In the genomic region with DNA sequence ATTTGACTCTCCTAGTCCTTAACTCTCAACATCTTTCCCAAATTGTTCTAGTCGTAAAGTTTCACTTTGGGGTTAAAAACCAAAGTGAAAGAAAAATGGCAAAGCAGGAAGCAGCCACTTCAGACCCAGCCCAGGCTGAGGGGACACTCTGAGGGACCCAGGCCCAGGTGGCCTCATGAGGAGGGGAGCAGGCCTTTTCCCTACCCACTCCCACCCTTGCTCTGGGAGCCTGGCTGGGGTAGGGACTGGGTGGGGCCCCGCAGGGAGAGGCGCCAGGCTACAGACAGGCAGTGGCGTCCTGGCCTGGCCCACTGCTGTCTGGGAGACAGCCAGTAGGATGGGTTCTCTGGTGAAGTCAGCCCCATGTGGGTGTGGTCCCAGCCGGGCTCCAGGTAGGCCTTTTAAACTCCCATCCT, we compare ENCODE assay signal across 1 cellular context.
TF ChIP-seq lines count a peak whose summit lies in the region.

No MANE protein-coding gene starts in this region.

TF ChIP-seq in HepG2, 621 proteins besides CTCF, POLR2A, EP300 and RAD21 (continued from another document and continues in another):
- TF ChIP-seq ZNF776 (CRISPR knock-in tag; IDR thresholded peaks at IDR 0.05), result no peak
- no peak for TF ChIP-seq ZNF713 (CRISPR knock-in tag; IDR thresholded peaks at IDR 0.05)
- TF ChIP-seq ZSCAN12 (CRISPR knock-in tag; IDR thresholded peaks at IDR 0.05), result no peak
- TF ChIP-seq SRSF1 (optimal IDR thresholded peaks at IDR 0.05; ENCODE audit: low read depth, low read length), result no peak
- no peak for TF ChIP-seq PHF5A (CRISPR knock-in tag; IDR thresholded peaks at IDR 0.05; ENCODE audit: low read depth, unreplicated experiment)
- TF ChIP-seq, protein P1, sequence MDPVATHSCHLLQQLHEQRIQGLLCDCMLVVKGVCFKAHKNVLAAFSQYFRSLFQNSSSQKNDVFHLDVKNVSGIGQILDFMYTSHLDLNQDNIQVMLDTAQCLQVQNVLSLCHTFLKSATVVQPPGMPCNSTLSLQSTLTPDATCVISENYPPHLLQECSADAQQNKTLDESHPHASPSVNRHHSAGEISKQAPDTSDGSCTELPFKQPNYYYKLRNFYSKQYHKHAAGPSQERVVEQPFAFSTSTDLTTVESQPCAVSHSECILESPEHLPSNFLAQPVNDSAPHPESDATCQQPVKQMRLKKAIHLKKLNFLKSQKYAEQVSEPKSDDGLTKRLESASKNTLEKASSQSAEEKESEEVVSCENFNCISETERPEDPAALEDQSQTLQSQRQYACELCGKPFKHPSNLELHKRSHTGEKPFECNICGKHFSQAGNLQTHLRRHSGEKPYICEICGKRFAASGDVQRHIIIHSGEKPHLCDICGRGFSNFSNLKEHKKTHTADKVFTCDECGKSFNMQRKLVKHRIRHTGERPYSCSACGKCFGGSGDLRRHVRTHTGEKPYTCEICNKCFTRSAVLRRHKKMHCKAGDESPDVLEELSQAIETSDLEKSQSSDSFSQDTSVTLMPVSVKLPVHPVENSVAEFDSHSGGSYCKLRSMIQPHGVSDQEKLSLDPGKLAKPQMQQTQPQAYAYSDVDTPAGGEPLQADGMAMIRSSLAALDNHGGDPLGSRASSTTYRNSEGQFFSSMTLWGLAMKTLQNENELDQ (CRISPR knock-in tag; IDR thresholded peaks at IDR 0.05; ENCODE audit: borderline replicate concordance), result no peak
- TF ChIP-seq ZNF790 (CRISPR knock-in tag; IDR thresholded peaks at IDR 0.05; ENCODE audit: borderline replicate concordance), result no peak
- no peak for TF ChIP-seq HMG20B (CRISPR knock-in tag; conservative IDR thresholded peaks at IDR 0.05)
- TF ChIP-seq SIX4 (CRISPR knock-in tag; IDR thresholded peaks at IDR 0.05), result no peak
- no peak for TF ChIP-seq ZNF841 (CRISPR knock-in tag; IDR thresholded peaks at IDR 0.05; ENCODE audit: borderline replicate concordance)
- TF ChIP-seq, protein P2, sequence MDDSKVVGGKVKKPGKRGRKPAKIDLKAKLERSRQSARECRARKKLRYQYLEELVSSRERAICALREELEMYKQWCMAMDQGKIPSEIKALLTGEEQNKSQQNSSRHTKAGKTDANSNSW (CRISPR knock-in tag; IDR thresholded peaks at IDR 0.05; ENCODE audit: borderline replicate concordance), result no peak
- 0 out of 2 replicates have a peak, but pooled peaks have one; percentile 23 for TF ChIP-seq FOXO1 (CRISPR knock-in tag; IDR thresholded peaks at IDR 0.05)
- TF ChIP-seq, protein P3, sequence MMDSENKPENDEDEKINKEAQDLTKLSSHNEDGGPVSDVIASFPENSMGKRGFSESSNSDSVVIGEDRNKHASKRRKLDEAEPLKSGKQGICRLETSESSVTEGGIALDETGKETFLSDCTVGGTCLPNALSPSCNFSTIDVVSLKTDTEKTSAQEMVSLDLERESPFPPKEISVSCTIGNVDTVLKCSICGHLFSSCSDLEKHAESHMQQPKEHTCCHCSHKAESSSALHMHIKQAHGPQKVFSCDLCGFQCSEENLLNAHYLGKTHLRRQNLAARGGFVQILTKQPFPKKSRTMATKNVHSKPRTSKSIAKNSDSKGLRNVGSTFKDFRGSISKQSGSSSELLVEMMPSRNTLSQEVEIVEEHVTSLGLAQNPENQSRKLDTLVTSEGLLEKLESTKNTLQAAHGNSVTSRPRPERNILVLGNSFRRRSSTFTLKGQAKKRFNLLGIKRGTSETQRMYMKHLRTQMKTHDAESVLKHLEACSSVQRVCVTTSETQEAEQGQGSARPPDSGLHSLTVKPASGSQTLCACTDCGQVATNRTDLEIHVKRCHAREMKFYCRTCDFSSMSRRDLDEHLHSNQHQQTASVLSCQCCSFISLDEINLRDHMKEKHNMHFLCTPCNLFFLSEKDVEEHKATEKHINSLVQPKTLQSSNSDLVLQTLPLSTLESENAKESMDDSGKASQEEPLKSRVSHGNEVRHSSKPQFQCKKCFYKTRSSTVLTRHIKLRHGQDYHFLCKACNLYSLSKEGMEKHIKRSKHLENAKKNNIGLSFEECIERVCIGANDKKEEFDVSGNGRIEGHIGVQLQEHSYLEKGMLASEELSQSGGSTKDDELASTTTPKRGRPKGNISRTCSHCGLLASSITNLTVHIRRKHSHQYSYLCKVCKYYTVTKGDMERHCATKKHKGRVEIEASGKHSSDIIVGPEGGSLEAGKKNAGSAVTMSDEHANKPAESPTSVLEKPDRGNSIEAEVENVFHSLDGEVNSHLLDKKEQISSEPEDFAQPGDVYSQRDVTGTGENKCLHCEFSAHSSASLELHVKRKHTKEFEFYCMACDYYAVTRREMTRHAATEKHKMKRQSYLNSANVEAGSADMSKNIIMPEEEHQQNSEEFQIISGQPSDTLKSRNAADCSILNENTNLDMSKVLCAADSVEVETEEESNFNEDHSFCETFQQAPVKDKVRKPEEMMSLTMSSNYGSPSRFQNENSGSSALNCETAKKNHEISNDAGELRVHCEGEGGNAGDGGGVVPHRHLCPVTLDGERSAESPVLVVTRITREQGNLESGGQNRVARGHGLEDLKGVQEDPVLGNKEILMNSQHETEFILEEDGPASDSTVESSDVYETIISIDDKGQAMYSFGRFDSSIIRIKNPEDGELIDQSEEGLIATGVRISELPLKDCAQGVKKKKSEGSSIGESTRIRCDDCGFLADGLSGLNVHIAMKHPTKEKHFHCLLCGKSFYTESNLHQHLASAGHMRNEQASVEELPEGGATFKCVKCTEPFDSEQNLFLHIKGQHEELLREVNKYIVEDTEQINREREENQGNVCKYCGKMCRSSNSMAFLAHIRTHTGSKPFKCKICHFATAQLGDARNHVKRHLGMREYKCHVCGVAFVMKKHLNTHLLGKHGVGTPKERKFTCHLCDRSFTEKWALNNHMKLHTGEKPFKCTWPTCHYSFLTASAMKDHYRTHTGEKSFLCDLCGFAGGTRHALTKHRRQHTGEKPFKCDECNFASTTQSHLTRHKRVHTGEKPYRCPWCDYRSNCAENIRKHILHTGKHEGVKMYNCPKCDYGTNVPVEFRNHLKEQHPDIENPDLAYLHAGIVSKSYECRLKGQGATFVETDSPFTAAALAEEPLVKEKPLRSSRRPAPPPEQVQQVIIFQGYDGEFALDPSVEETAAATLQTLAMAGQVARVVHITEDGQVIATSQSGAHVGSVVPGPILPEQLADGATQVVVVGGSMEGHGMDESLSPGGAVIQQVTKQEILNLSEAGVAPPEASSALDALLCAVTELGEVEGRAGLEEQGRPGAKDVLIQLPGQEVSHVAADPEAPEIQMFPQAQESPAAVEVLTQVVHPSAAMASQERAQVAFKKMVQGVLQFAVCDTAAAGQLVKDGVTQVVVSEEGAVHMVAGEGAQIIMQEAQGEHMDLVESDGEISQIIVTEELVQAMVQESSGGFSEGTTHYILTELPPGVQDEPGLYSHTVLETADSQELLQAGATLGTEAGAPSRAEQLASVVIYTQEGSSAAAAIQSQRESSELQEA (CRISPR knock-in tag; IDR thresholded peaks at IDR 0.05; ENCODE audit: not compliant biosample characterization), result peak; percentile 50
- TF ChIP-seq BCL3 (CRISPR knock-in tag; IDR thresholded peaks at IDR 0.05), result no peak
- TF ChIP-seq ETV6 (CRISPR knock-in tag; conservative IDR thresholded peaks at IDR 0.05), result no peak
- TF ChIP-seq RARA (CRISPR knock-in tag; IDR thresholded peaks at IDR 0.05), result no peak
- 0 out of 2 replicates have a peak, but pooled peaks have one; percentile 32 for TF ChIP-seq ZNF891 (CRISPR knock-in tag; IDR thresholded peaks at IDR 0.05)
- no peak for TF ChIP-seq ZBTB4 (CRISPR knock-in tag; IDR thresholded peaks at IDR 0.05; ENCODE audit: borderline replicate concordance)
- TF ChIP-seq MXD3 (CRISPR knock-in tag; IDR thresholded peaks at IDR 0.05), result 0 out of 2 replicates have a peak, but pooled peaks have one; percentile 33
- TF ChIP-seq NKX3-1 (CRISPR knock-in tag; IDR thresholded peaks at IDR 0.05), result no peak
- no peak for TF ChIP-seq TSC22D2 (CRISPR knock-in tag; IDR thresholded peaks at IDR 0.05; ENCODE audit: borderline replicate concordance)
- peak; percentile 37 for TF ChIP-seq AGO1 (IDR thresholded peaks at IDR 0.05; ENCODE audit: low read depth, low read length, poor library complexity, severe bottlenecking)
- no peak for TF ChIP-seq FOXC1 (CRISPR knock-in tag; IDR thresholded peaks at IDR 0.05; ENCODE audit: borderline replicate concordance)
- TF ChIP-seq, protein P4, sequence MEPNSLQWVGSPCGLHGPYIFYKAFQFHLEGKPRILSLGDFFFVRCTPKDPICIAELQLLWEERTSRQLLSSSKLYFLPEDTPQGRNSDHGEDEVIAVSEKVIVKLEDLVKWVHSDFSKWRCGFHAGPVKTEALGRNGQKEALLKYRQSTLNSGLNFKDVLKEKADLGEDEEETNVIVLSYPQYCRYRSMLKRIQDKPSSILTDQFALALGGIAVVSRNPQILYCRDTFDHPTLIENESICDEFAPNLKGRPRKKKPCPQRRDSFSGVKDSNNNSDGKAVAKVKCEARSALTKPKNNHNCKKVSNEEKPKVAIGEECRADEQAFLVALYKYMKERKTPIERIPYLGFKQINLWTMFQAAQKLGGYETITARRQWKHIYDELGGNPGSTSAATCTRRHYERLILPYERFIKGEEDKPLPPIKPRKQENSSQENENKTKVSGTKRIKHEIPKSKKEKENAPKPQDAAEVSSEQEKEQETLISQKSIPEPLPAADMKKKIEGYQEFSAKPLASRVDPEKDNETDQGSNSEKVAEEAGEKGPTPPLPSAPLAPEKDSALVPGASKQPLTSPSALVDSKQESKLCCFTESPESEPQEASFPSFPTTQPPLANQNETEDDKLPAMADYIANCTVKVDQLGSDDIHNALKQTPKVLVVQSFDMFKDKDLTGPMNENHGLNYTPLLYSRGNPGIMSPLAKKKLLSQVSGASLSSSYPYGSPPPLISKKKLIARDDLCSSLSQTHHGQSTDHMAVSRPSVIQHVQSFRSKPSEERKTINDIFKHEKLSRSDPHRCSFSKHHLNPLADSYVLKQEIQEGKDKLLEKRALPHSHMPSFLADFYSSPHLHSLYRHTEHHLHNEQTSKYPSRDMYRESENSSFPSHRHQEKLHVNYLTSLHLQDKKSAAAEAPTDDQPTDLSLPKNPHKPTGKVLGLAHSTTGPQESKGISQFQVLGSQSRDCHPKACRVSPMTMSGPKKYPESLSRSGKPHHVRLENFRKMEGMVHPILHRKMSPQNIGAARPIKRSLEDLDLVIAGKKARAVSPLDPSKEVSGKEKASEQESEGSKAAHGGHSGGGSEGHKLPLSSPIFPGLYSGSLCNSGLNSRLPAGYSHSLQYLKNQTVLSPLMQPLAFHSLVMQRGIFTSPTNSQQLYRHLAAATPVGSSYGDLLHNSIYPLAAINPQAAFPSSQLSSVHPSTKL (CRISPR knock-in tag; IDR thresholded peaks at IDR 0.05), result no peak
- no peak for TF ChIP-seq ATF3 (CRISPR knock-in tag; IDR thresholded peaks at IDR 0.05)
- TF ChIP-seq BHLHE40 (IDR thresholded peaks at IDR 0.05; ENCODE audit: low read length), result no peak
